ENCODE assay signal across 13 cellular contexts in the genomic region with DNA sequence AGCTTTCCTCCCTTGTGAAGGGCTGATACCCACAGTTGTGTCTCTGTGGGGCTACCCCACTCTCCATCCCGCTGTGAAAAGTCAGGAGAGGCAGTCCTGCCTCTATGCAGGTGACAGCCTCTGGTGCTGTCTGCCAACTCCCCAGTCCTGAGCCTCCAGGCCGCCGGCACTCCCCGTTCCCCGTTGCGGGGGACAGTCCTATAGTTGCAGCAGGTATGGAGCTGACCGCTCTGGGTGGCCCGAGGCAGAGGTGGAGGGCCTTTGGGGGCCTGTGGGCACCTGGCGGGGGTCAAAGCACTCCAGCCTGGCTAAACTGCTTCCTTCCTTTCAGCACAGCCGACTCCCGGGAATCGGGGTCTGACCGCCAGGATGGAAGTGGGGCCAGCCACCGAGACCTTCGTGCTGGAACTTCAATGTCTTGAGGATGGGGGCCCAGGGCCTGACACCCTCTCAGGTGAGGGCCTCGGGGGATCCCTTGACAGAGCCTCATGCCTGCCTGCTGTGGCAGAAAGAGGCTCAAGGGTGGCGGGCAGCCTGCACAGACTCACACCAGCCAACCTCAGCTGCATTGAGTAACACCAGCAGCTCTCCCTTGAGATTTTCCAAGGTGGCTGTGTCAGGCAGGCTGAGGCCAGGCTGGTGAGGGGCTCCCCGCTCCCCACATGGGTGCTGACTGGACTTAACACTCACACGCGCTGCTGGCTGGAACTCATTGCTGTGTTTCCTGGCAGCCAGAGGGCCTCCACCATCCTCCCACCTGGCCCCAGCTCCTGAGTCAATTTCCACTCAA. TPM values are rescaled to one million over a fixed set of nuclear protein-coding genes. Genes with fewer than 3 reads are reported as not detected.
DNase-seq lines count a peak whose midpoint lies in the region; ATAC-seq and TF ChIP-seq lines count a peak whose summit lies in the region.
"Had no signal": no experiment of that assay in that cellular context is flagged by ENCODE, and none has a peak within 500 bp of the region (broad histone marks: within the 10 kb centered on the region; RNA-seq: fewer than 3 reads in every experiment).

No MANE protein-coding gene starts in this region.

- H3K4me1 Mint-ChIP-seq in CD4-positive, CD25-positive, alpha-beta regulatory T cell, result peaks cover 14 to 39% (median 20%) of the 10 kb centered on the region in 4 donors
- H3K4me1 Mint-ChIP-seq in Calu3 (ENCODE audit: low read depth, unreplicated experiment), result peaks cover 15% of the 10 kb centered on the region
- peaks cover 19% of the 10 kb centered on the region for H3K4me1 Mint-ChIP-seq in brain
- peaks cover 5% of the 10 kb centered on the region for H3K4me1 Mint-ChIP-seq in nephron

- peak overlapping the region in 2 of 3 donors; percentile 52 to 65 for H3K27ac Mint-ChIP-seq in CD4-positive, CD25-positive, alpha-beta regulatory T cell
- H3K27ac Mint-ChIP-seq in Calu3 (ENCODE audit: unreplicated experiment) (no peak overlapping the region), brain (peak overlapping the region in 3 of 5 experiments; percentile 62 to 67 (median 63)), nephron (peak overlapping the region in 1 of 3 experiments; percentile 35)

- no TSS peak for BruUV-seq in Calu3 (replicated peaks; lab: Mats Ljungman, UMichigan)

- H3K27me3 Mint-ChIP-seq in CD4-positive, CD25-positive, alpha-beta regulatory T cell, result peaks cover 47% of the 10 kb centered on the region
- H3K27me3 Mint-ChIP-seq in Calu3 (ENCODE audit: unreplicated experiment), result peaks cover 32% of the 10 kb centered on the region
- H3K27me3 Mint-ChIP-seq in brain, result peaks cover 11% of the 10 kb centered on the region
- H3K27me3 Mint-ChIP-seq in nephron (ENCODE audit: low read depth), result no peaks in the 10 kb centered on the region

- no peak for TF ChIP-seq CTCF in Calu3 (IDR thresholded peaks at IDR 0.05; ENCODE audit: unreplicated experiment)
- no peak for TF ChIP-seq CTCF in brain (conservative IDR thresholded peaks at IDR 0.05)
- TF ChIP-seq CTCF in nephron (IDR thresholded peaks at IDR 0.05; ENCODE audit: unreplicated experiment in 3 of 3), result no peak

- H3K4me3 ChIP-seq in CD4-positive, CD25-positive, alpha-beta regulatory T cell (ENCODE audit: low read depth, low read length), result no peak overlapping the region
- H3K4me3 ChIP-seq: SJSA1 had no signal

- CTCF ChIA-PET in Calu3 (lab: Charles Lee), result interaction anchor here (0.7 kb wide), 1 partner anchor 12 kb away, joined by 3 read pairs; no protein-coding TSS in a partner anchor

- no peak for DNase-seq in CD4-positive, CD25-positive, alpha-beta regulatory T cell
- no peak for DNase-seq in Calu3
- DNase-seq in NCI-H2196 (lab: John Stamatoyannopoulos, UW; ENCODE audit: unreplicated experiment), result no peak
- DNase-seq in amniotic stem cell (lab: John Stamatoyannopoulos, UW), result no peak
- DNase-seq in DMS53 (lab: John Stamatoyannopoulos, UW), result no peak
- DNase-seq: activated CD4-positive, alpha-beta T cell treated with anti-CD3 and anti-CD28 coated beads for 4 hours; islet precursor cell; Kasumi-1; NCI-H69 had no signal

- H3K36me3 ChIP-seq in CD4-positive, CD25-positive, alpha-beta regulatory T cell (ENCODE audit: control insufficient read depth, insufficient read depth, low read length), result no peaks in the 10 kb centered on the region
- H3K36me3 ChIP-seq: SJSA1 had no signal

- H3K9me3 ChIP-seq in CD4-positive, CD25-positive, alpha-beta regulatory T cell (ENCODE audit: control insufficient read depth in 2 of 2, low read length in 2 of 2), result no peaks in the 10 kb centered on the region
- H3K9me3 ChIP-seq: SJSA1 had no signal

- peaks cover 3% of the 10 kb centered on the region for H3K27me3 ChIP-seq in CD4-positive, CD25-positive, alpha-beta regulatory T cell (ENCODE audit: control insufficient read depth, insufficient read depth, low read length)
- H3K27me3 ChIP-seq: cardiac muscle cell had no signal

- intact Hi-C loops in Calu3 (cut with micrococcal nuclease; ENCODE audit: unreplicated experiment), result loop anchor here (10.0 kb wide), 1 partner anchor 258 kb away; no protein-coding TSS in a partner anchor

- no peak overlapping the region for H3K27ac ChIP-seq in CD4-positive, CD25-positive, alpha-beta regulatory T cell (ENCODE audit: insufficient read depth, low read length, poor library complexity, severe bottlenecking)
- H3K27ac ChIP-seq: cardiac muscle cell, SJSA1 had no signal

- H3K9me3 Mint-ChIP-seq in CD4-positive, CD25-positive, alpha-beta regulatory T cell, result peaks cover 0 to 3% (median 0%) of the 10 kb centered on the region in 7 donors
- H3K9me3 Mint-ChIP-seq in Calu3 (ENCODE audit: low read depth, unreplicated experiment), result no peaks in the 10 kb centered on the region
- H3K9me3 Mint-ChIP-seq in brain, result no peaks in the 10 kb centered on the region
- no peaks in the 10 kb centered on the region for H3K9me3 Mint-ChIP-seq in nephron

- no peak for ATAC-seq in CD4-positive, CD25-positive, alpha-beta regulatory T cell (ENCODE audit: low read depth in 2 of 2)

- peaks cover 19% of the 10 kb centered on the region for H3K4me1 ChIP-seq in CD4-positive, CD25-positive, alpha-beta regulatory T cell (ENCODE audit: control insufficient read depth, insufficient read depth, low read length, poor library complexity, severe bottlenecking)

- peaks cover 7% of the 10 kb centered on the region for H3K36me3 Mint-ChIP-seq in CD4-positive, CD25-positive, alpha-beta regulatory T cell
- H3K36me3 Mint-ChIP-seq in Calu3 (ENCODE audit: insufficient read depth, unreplicated experiment) (peaks cover 30% of the 10 kb centered on the region), brain (peaks cover 27% of the 10 kb centered on the region), nephron (ENCODE audit: low read depth) (peaks cover 18% of the 10 kb centered on the region)

- H3K4me3 Mint-ChIP-seq in CD4-positive, CD25-positive, alpha-beta regulatory T cell, result peak overlapping the region in 3 of 4 donors; percentile 52 to 74 (median 70)
- peak overlapping the region; percentile 74 for H3K4me3 Mint-ChIP-seq in Calu3 (ENCODE audit: low read depth, unreplicated experiment)
- H3K4me3 Mint-ChIP-seq in brain, result peak overlapping the region; percentile 80 to 88 (median 81)
- peak overlapping the region; percentile 81 to 89 (median 87) for H3K4me3 Mint-ChIP-seq in nephron

RNA-seq across cellular contexts. Expression of a gene that starts 1.6 kb away (rescaled TPM):
- total RNA-seq in CD4-positive, CD25-positive, alpha-beta regulatory T cell, result 0.96 TPM
- polyA plus RNA-seq in CD4-positive, CD25-positive, alpha-beta regulatory T cell, result 1 to 10 TPM in 1 of 4 donors, under 1 TPM in 3; 0.26 to 1.3 (median 0.71) TPM
- total RNA-seq in Calu3 (2022), result 10.1 and 11.4 TPM in 2 replicates
- polyA plus RNA-seq in brain (ENCODE audit: insufficient read depth, low read depth, low replicate concordance), result 19.3 TPM

RNA-seq across cellular contexts. Expression of a gene that starts 20.1 kb away (rescaled TPM):
- total RNA-seq in CD4-positive, CD25-positive, alpha-beta regulatory T cell, result 51.6 TPM
- 1 to 10 TPM in 2 of 4 donors, under 1 TPM in 2; 0.81 to 1.5 (median 0.98) TPM for polyA plus RNA-seq in CD4-positive, CD25-positive, alpha-beta regulatory T cell
- total RNA-seq in Calu3 (2022), result 48.9 and 49.4 TPM in 2 replicates
- polyA plus RNA-seq in brain (ENCODE audit: insufficient read depth, low read depth, low replicate concordance), result 22.0 TPM

RNA-seq across cellular contexts. Expression of a gene that starts 27.2 kb away (rescaled TPM):
- 50.1 TPM for total RNA-seq in CD4-positive, CD25-positive, alpha-beta regulatory T cell
- 10 to 100 TPM; 28.3 to 33.1 (median 31.5) TPM for polyA plus RNA-seq in CD4-positive, CD25-positive, alpha-beta regulatory T cell
- total RNA-seq in Calu3 (2022), result 34.1 and 35.0 TPM in 2 replicates
- 37.9 TPM for polyA plus RNA-seq in brain (ENCODE audit: insufficient read depth, low read depth, low replicate concordance)

RNA-seq across cellular contexts. Expression of a gene that starts 39.8 kb away (rescaled TPM):
- total RNA-seq in CD4-positive, CD25-positive, alpha-beta regulatory T cell, result 20.4 TPM
- 10 to 100 TPM; 63.5 to 77.9 (median 67.0) TPM for polyA plus RNA-seq in CD4-positive, CD25-positive, alpha-beta regulatory T cell
- total RNA-seq in Calu3 (2022), result 80.7 and 83.9 TPM in 2 replicates
- 101 TPM for polyA plus RNA-seq in brain (ENCODE audit: insufficient read depth, low read depth, low replicate concordance)
